In the genomic region with DNA sequence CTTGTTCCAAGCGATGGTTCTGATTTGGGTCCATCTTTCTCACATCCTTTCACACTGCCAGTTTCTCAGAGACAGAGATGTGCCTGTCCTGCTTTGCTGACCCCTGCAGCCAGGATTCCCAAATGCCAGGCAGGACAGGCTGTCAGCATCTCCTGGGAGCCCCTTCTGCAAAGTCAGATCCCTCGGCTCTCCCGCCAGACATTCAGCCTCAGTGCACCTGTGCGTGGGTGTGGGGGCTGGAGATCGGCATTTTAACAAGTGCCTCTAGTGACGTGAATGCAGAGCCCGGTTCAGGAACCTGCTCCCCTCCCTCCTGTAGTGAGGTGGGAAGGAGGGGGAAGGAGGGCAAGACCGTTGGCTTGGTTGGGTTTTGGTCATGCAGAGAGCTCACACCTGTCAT, we compare ENCODE assay signal across 20 cellular contexts.
"Had no signal": no experiment of that assay in that cellular context is flagged by ENCODE, and none has a peak within 500 bp of the region (broad histone marks: within the 10 kb centered on the region; RNA-seq: fewer than 3 reads in every experiment).

No MANE protein-coding gene starts in this region.

- H3K27ac Mint-ChIP-seq: activated CD4-positive, alpha-beta memory T cell treated with anti-CD3 and anti-CD28 coated beads for 36 hours; activated CD4-positive, alpha-beta T cell treated with anti-CD3 and anti-CD28 coated beads for 36 hours; activated naive CD4-positive, alpha-beta T cell treated with anti-CD3 and anti-CD28 coated beads, Interleukin-2, amount 50 U/mL, for 24 hours; activated T-helper 1 cell treated with anti-CD3 and anti-CD28 coated beads, Interleukin-12 subunit alpha, Interleukin-12 subunit beta, Interleukin-2, Interleukin-4 antibody, amounts not matched to agents 30 ng/mL and 10 ng/mL and 1 ng/mL, durations not matched to agents 14 hours and 24 hours and 36 hours; memory B cell; naive thymus-derived CD4-positive, alpha-beta T cell; stimulated activated memory B cell treated with anti-CD40 and anti-IgM and Interleukin-4, amounts not matched to agents 10 μg/mL and 1 μg/mL and 100 μg/mL, for 72 hours; type B pancreatic cell had no signal

- H3K4me3 ChIP-seq: dorsolateral prefrontal cortex, pancreas, right lobe of liver, SK-N-MC, smooth muscle cell, testis had no signal

- H3K27ac ChIP-seq: dorsolateral prefrontal cortex, epithelial cell of prostate, pancreas, right lobe of liver, SK-N-MC, testis had no signal

- DNase-seq: activated CD4-positive, alpha-beta memory T cell treated with anti-CD3 and anti-CD28 coated beads for 36 hours; activated CD4-positive, alpha-beta T cell treated with anti-CD3 and anti-CD28 coated beads for 36 hours; activated T-cell treated with anti-CD3 and anti-CD28 coated beads for 4 hours; foreskin fibroblast; hypothalamus; left ventricle myocardium superior; naive thymus-derived CD4-positive, alpha-beta T cell; stimulated activated CD4-positive, alpha-beta T cell treated with anti-CD3 and anti-CD28 coated beads, Interleukin-4, amount 100 ng/mL, for 4 hours; testis had no signal

- H3K4me2 ChIP-seq: smooth muscle cell had no signal

- H3K4me1 ChIP-seq: pancreas, right lobe of liver, testis had no signal

- H3K9me3 ChIP-seq: pancreas, right lobe of liver, testis had no signal

- H3K9me3 Mint-ChIP-seq: activated naive CD4-positive, alpha-beta T cell treated with anti-CD3 and anti-CD28 coated beads, Interleukin-2, amount 50 U/mL, for 24 hours; activated T-helper 1 cell treated with anti-CD3 and anti-CD28 coated beads, Interleukin-12 subunit alpha, Interleukin-12 subunit beta, Interleukin-2, Interleukin-4 antibody, amounts not matched to agents 30 ng/mL and 10 ng/mL and 1 ng/mL, durations not matched to agents 14 hours and 24 hours and 36 hours; memory B cell; type B pancreatic cell had no signal

- ATAC-seq: activated CD4-positive, alpha-beta T cell treated with anti-CD3 and anti-CD28 coated beads for 36 hours; left ventricle myocardium superior; naive thymus-derived CD4-positive, alpha-beta T cell; pancreas; right lobe of liver; stimulated activated memory B cell treated with anti-CD40 and anti-IgM and Interleukin-4, amounts not matched to agents 10 μg/mL and 1 μg/mL and 100 μg/mL, for 72 hours had no signal

- H3K4me3 Mint-ChIP-seq: activated CD4-positive, alpha-beta memory T cell treated with anti-CD3 and anti-CD28 coated beads for 36 hours; activated CD4-positive, alpha-beta T cell treated with anti-CD3 and anti-CD28 coated beads for 36 hours; activated naive CD4-positive, alpha-beta T cell treated with anti-CD3 and anti-CD28 coated beads, Interleukin-2, amount 50 U/mL, for 24 hours; activated T-helper 1 cell treated with anti-CD3 and anti-CD28 coated beads, Interleukin-12 subunit alpha, Interleukin-12 subunit beta, Interleukin-2, Interleukin-4 antibody, amounts not matched to agents 30 ng/mL and 10 ng/mL and 1 ng/mL, durations not matched to agents 14 hours and 24 hours and 36 hours; memory B cell; naive thymus-derived CD4-positive, alpha-beta T cell; stimulated activated memory B cell treated with anti-CD40 and anti-IgM and Interleukin-4, amounts not matched to agents 10 μg/mL and 1 μg/mL and 100 μg/mL, for 72 hours; type B pancreatic cell had no signal

- H3K36me3 Mint-ChIP-seq: activated CD4-positive, alpha-beta memory T cell treated with anti-CD3 and anti-CD28 coated beads for 36 hours; activated naive CD4-positive, alpha-beta T cell treated with anti-CD3 and anti-CD28 coated beads, Interleukin-2, amount 50 U/mL, for 24 hours; memory B cell; stimulated activated memory B cell treated with anti-CD40 and anti-IgM and Interleukin-4, amounts not matched to agents 10 μg/mL and 1 μg/mL and 100 μg/mL, for 72 hours; type B pancreatic cell had no signal

- H3K27me3 ChIP-seq: pancreas, right lobe of liver, testis had no signal

- H3K36me3 ChIP-seq: pancreas, right lobe of liver had no signal
